Comparison of ENCODE assay signal across 18 cellular contexts in genomic region chr6:135673671-135674309, GRCh38.
DNase-seq lines count a peak whose midpoint lies in the region; ATAC-seq and TF ChIP-seq lines count a peak whose summit lies in the region.
"Had no signal": no experiment of that assay in that cellular context is flagged by ENCODE, and none has a peak within 500 bp of the region (broad histone marks: within the 10 kb centered on the region; RNA-seq: fewer than 3 reads in every experiment).

No MANE protein-coding gene starts in this region.

- DNase-seq in A172 (ENCODE audit: low spot score) (peak; percentile 28), Daoy (ENCODE audit: low read depth) (peak; percentile 10), fibroblast of villous mesenchyme (ENCODE audit: low read depth) (peak; percentile 31), HFFc6 (no peak)
- peak; percentile 39 for DNase-seq in T-helper 2 cell treated with Interferon-gamma antibody and Interleukin-4, amounts not matched to agents 5 μg/mL and 100 μg/mL, for 36 hours (ENCODE audit: low spot score)
- DNase-seq: central memory CD4-positive, alpha-beta T cell; effector CD8-positive, alpha-beta T cell; hypothalamus; Karpas-422; mucosa of descending colon; NCI-H1105 treated with DMSO at 0.1 percent for 48 hours; Peyer's patch; stimulated activated CD4-positive, alpha-beta T cell treated with anti-CD3 and anti-CD28 coated beads, Interleukin-4, amount 100 ng/mL, for 4 hours; thyroid gland had no signal

- H3K4me3 Mint-ChIP-seq in T-helper 2 cell treated with Interferon-gamma antibody and Interleukin-4, amounts not matched to agents 5 μg/mL and 100 μg/mL, for 36 hours, result no peak overlapping the region
- H3K4me3 Mint-ChIP-seq in HFFc6, result no peak overlapping the region

- peak overlapping the region; percentile 85 for H3K27ac Mint-ChIP-seq in T-helper 2 cell treated with Interferon-gamma antibody and Interleukin-4, amounts not matched to agents 5 μg/mL and 100 μg/mL, for 36 hours
- H3K27ac Mint-ChIP-seq in HFFc6, result no peak overlapping the region

- ATAC-seq in HG03439 (IDR thresholded peaks at IDR 0.05; ENCODE audit: unreplicated experiment) (no peak), GM21619 (IDR thresholded peaks at IDR 0.05; ENCODE audit: unreplicated experiment) (no peak), HG03045 (IDR thresholded peaks at IDR 0.05; ENCODE audit: unreplicated experiment) (no peak)
- ATAC-seq: mucosa of descending colon, sciatic nerve had no signal

- TF ChIP-seq CTCF in fibroblast of villous mesenchyme (IDR thresholded peaks at IDR 0.05; ENCODE audit: insufficient read depth, low read depth, low read length), result no peak
- TF ChIP-seq CTCF in HFFc6 (IDR thresholded peaks at IDR 0.05), result no peak

- H3K9me3 Mint-ChIP-seq in T-helper 2 cell treated with Interferon-gamma antibody and Interleukin-4, amounts not matched to agents 5 μg/mL and 100 μg/mL, for 36 hours, result peaks cover 35% of the 10 kb centered on the region
- H3K9me3 Mint-ChIP-seq in HFFc6, result no peaks in the 10 kb centered on the region

- H3K27me3 Mint-ChIP-seq in T-helper 2 cell treated with Interferon-gamma antibody and Interleukin-4, amounts not matched to agents 5 μg/mL and 100 μg/mL, for 36 hours (ENCODE audit: low read depth), result no peaks in the 10 kb centered on the region
- no peaks in the 10 kb centered on the region for H3K27me3 Mint-ChIP-seq in HFFc6 (ENCODE audit: insufficient read depth)

- H3K36me3 Mint-ChIP-seq in T-helper 2 cell treated with Interferon-gamma antibody and Interleukin-4, amounts not matched to agents 5 μg/mL and 100 μg/mL, for 36 hours (ENCODE audit: low read depth), result peaks cover 25% of the 10 kb centered on the region
- peaks cover 4% of the 10 kb centered on the region; the same call in 1 of the 2 replicates for H3K36me3 Mint-ChIP-seq in HFFc6 (ENCODE audit: low read depth)

- peaks cover 30% of the 10 kb centered on the region for H3K4me1 Mint-ChIP-seq in T-helper 2 cell treated with Interferon-gamma antibody and Interleukin-4, amounts not matched to agents 5 μg/mL and 100 μg/mL, for 36 hours (ENCODE audit: low read depth)
- peaks cover 9% of the 10 kb centered on the region; the same call in 1 of the 2 replicates for H3K4me1 Mint-ChIP-seq in HFFc6 (ENCODE audit: low read depth)

- no peak overlapping the region for H3K4me3 ChIP-seq in fibroblast of villous mesenchyme (ENCODE audit: low read depth, low read length)
- H3K4me3 ChIP-seq: mucosa of descending colon, Peyer's patch, thyroid gland had no signal
